1 cellular context compared by ENCODE assay signal in genomic region chr11:2168286-2169000, GRCh38.
TF ChIP-seq lines count a peak whose summit lies in the region.

No MANE protein-coding gene starts in this region.

TF ChIP-seq in H1, 55 proteins besides CTCF, POLR2A, EP300 and RAD21:
- no peak for TF ChIP-seq SAP30 (IDR thresholded peaks at IDR 0.05; ENCODE audit: insufficient read depth, insufficient replicate concordance, low read length)
- no peak for TF ChIP-seq SIN3A (conservative IDR thresholded peaks at IDR 0.05 in 1 of 2, IDR thresholded peaks at IDR 0.05 in 1 of 2; ENCODE audit: low read depth in 1 of 2, low read length in 2 of 2)
- TF ChIP-seq JUN (IDR thresholded peaks at IDR 0.05; ENCODE audit: low read depth, low read length): no peak
- TF ChIP-seq KDM5A (IDR thresholded peaks at IDR 0.05; ENCODE audit: low read length): no peak
- TF ChIP-seq ATF3 (IDR thresholded peaks at IDR 0.05; ENCODE audit: insufficient read depth, low read depth, low read length): no peak
- no peak for TF ChIP-seq CHD2 (IDR thresholded peaks at IDR 0.05; ENCODE audit: low read length)
- TF ChIP-seq CTBP2 (IDR thresholded peaks at IDR 0.05; ENCODE audit: borderline replicate concordance, insufficient read depth, insufficient read length, low read length): no peak
- no peak for TF ChIP-seq JUND (IDR thresholded peaks at IDR 0.05; ENCODE audit: low read length)
- TF ChIP-seq GABPA (IDR thresholded peaks at IDR 0.05; ENCODE audit: borderline replicate concordance, insufficient read depth, low read length): no peak
- no peak for TF ChIP-seq RNF2 (IDR thresholded peaks at IDR 0.05; ENCODE audit: borderline replicate concordance, low read depth, low read length, missing control alignments, poor library complexity, severe bottlenecking)
- TF ChIP-seq SP2 (IDR thresholded peaks at IDR 0.05; ENCODE audit: low read length): no peak
- no peak for TF ChIP-seq NANOG (IDR thresholded peaks at IDR 0.05; ENCODE audit: insufficient read depth, low read depth, low read length, poor library complexity, severe bottlenecking)
- TF ChIP-seq, protein P1, sequence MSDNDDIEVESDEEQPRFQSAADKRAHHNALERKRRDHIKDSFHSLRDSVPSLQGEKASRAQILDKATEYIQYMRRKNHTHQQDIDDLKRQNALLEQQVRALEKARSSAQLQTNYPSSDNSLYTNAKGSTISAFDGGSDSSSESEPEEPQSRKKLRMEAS (IDR thresholded peaks at IDR 0.05): no peak
- TF ChIP-seq TEAD4 (IDR thresholded peaks at IDR 0.05; ENCODE audit: low read depth, low read length): no peak
